1 cellular context compared by ENCODE assay signal in genomic region chr7:24881622-24882021, GRCh38.
TF ChIP-seq lines count a peak whose summit lies in the region.

No MANE protein-coding gene starts in this region.

TF ChIP-seq in GM23338, 12 proteins besides CTCF, POLR2A, EP300 and RAD21:
- no peak for TF ChIP-seq REST (IDR thresholded peaks at IDR 0.05; ENCODE audit: unreplicated experiment)
- TF ChIP-seq POLR2AphosphoS5 (IDR thresholded peaks at IDR 0.05; ENCODE audit: low read depth), result no peak
- TF ChIP-seq CREB1 (CRISPR knock-in tag; IDR thresholded peaks at IDR 0.05; ENCODE audit: low read depth), result no peak
- TF ChIP-seq ZNF462 (CRISPR knock-in tag; IDR thresholded peaks at IDR 0.05), result peak; percentile 78
- no peak for TF ChIP-seq NANOG (IDR thresholded peaks at IDR 0.05; ENCODE audit: borderline replicate concordance)
- no peak for TF ChIP-seq ZNF114 (CRISPR knock-in tag; IDR thresholded peaks at IDR 0.05)
- no peak for TF ChIP-seq JUNB (IDR thresholded peaks at IDR 0.05; ENCODE audit: unreplicated experiment)
